1 cellular context compared by ENCODE assay signal in the genomic region with DNA sequence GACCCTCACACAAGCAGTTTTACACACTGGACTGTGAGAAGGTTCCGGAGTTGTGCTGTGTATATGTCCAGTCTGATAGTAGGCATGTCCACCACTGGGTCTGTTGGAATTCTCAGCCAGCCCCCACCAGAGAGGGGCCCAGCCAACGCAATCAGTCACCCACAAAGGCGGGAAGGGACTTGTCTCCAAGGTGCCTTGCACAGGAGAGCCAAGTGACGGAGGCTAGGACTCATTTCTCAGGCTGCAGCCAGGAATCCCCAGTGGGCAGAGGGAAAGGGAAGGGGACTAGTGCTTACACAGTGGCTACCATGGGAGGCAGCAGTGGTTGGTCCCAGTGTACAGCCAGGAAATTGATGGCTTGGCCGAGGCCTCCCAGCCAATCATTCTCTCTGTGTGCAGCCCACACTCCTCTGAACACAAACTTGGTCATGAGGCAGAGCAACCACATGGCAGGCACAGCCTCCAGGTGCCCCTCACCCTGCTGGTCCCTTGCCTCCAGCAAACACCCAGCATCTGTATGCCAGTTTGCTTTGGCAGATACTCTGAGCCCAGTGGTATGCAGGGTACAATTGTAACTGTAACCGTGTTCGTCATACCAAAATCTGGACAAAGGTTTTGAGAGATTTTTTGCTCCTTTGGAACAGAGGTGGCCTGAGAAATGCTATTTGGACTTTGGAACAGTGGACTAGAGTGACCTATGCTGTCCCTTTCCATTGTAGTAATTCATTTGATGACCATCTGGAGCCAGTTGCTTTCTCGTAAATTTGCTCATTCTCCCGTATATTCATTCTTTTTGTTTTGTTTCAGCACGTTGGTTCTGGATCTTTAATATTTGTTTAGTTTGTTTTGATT.
TF ChIP-seq lines count a peak whose summit lies in the region.

No MANE protein-coding gene starts in this region.

TF ChIP-seq in HepG2, 621 proteins besides CTCF, POLR2A, EP300 and RAD21 (continued from another document and continues in another):
- TF ChIP-seq, protein P1, sequence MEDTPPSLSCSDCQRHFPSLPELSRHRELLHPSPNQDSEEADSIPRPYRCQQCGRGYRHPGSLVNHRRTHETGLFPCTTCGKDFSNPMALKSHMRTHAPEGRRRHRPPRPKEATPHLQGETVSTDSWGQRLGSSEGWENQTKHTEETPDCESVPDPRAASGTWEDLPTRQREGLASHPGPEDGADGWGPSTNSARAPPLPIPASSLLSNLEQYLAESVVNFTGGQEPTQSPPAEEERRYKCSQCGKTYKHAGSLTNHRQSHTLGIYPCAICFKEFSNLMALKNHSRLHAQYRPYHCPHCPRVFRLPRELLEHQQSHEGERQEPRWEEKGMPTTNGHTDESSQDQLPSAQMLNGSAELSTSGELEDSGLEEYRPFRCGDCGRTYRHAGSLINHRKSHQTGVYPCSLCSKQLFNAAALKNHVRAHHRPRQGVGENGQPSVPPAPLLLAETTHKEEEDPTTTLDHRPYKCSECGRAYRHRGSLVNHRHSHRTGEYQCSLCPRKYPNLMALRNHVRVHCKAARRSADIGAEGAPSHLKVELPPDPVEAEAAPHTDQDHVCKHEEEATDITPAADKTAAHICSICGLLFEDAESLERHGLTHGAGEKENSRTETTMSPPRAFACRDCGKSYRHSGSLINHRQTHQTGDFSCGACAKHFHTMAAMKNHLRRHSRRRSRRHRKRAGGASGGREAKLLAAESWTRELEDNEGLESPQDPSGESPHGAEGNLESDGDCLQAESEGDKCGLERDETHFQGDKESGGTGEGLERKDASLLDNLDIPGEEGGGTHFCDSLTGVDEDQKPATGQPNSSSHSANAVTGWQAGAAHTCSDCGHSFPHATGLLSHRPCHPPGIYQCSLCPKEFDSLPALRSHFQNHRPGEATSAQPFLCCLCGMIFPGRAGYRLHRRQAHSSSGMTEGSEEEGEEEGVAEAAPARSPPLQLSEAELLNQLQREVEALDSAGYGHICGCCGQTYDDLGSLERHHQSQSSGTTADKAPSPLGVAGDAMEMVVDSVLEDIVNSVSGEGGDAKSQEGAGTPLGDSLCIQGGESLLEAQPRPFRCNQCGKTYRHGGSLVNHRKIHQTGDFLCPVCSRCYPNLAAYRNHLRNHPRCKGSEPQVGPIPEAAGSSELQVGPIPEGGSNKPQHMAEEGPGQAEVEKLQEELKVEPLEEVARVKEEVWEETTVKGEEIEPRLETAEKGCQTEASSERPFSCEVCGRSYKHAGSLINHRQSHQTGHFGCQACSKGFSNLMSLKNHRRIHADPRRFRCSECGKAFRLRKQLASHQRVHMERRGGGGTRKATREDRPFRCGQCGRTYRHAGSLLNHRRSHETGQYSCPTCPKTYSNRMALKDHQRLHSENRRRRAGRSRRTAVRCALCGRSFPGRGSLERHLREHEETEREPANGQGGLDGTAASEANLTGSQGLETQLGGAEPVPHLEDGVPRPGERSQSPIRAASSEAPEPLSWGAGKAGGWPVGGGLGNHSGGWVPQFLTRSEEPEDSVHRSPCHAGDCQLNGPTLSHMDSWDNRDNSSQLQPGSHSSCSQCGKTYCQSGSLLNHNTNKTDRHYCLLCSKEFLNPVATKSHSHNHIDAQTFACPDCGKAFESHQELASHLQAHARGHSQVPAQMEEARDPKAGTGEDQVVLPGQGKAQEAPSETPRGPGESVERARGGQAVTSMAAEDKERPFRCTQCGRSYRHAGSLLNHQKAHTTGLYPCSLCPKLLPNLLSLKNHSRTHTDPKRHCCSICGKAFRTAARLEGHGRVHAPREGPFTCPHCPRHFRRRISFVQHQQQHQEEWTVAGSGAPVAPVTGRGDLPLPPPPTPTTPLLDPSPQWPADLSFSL (CRISPR knock-in tag; IDR thresholded peaks at IDR 0.05), result no peak
- TF ChIP-seq, protein P2, sequence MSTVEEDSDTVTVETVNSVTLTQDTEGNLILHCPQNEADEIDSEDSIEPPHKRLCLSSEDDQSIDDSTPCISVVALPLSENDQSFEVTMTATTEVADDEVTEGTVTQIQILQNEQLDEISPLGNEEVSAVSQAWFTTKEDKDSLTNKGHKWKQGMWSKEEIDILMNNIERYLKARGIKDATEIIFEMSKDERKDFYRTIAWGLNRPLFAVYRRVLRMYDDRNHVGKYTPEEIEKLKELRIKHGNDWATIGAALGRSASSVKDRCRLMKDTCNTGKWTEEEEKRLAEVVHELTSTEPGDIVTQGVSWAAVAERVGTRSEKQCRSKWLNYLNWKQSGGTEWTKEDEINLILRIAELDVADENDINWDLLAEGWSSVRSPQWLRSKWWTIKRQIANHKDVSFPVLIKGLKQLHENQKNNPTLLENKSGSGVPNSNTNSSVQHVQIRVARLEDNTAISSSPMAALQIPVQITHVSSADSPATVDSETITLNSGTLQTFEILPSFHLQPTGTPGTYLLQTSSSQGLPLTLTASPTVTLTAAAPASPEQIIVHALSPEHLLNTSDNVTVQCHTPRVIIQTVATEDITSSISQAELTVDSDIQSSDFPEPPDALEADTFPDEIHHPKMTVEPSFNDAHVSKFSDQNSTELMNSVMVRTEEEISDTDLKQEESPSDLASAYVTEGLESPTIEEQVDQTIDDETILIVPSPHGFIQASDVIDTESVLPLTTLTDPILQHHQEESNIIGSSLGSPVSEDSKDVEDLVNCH (CRISPR knock-in tag; IDR thresholded peaks at IDR 0.05), result no peak
- TF ChIP-seq, protein P3, sequence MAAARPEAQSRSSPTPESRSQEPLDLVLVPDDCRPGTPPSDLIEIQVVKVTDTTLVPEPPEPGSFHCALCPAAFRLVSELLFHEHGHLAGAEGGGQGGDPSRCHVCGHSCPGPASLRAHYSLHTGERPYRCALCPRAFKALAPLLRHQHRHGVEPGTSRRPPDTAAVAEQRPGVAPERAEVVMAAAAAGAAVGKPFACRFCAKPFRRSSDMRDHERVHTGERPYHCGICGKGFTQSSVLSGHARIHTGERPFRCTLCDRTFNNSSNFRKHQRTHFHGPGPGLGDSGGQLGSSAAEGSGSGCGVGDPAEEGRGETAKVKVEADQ (CRISPR knock-in tag; IDR thresholded peaks at IDR 0.05; ENCODE audit: borderline replicate concordance), result no peak
- TF ChIP-seq SMARCE1 (IDR thresholded peaks at IDR 0.05; ENCODE audit: borderline replicate concordance), result no peak
- TF ChIP-seq ZNF816 (CRISPR knock-in tag; IDR thresholded peaks at IDR 0.05; ENCODE audit: borderline replicate concordance), result 0 out of 2 replicates have a peak, but pooled peaks have one; percentile 0
- no peak for TF ChIP-seq ZNF775 (CRISPR knock-in tag; IDR thresholded peaks at IDR 0.05; ENCODE audit: borderline replicate concordance)
- TF ChIP-seq NCOA1 (CRISPR knock-in tag; IDR thresholded peaks at IDR 0.05), result no peak
- peak; percentile 67; the same call in 1 of the 2 replicates for TF ChIP-seq IRX3 (CRISPR knock-in tag; IDR thresholded peaks at IDR 0.05; ENCODE audit: borderline replicate concordance, low read depth)
- TF ChIP-seq ZNF136 (CRISPR knock-in tag; IDR thresholded peaks at IDR 0.05; ENCODE audit: low read depth), result no peak
- no peak for TF ChIP-seq ZNF703 (CRISPR knock-in tag; IDR thresholded peaks at IDR 0.05; ENCODE audit: borderline replicate concordance)
- no peak for TF ChIP-seq ZNF326 (CRISPR knock-in tag; IDR thresholded peaks at IDR 0.05; ENCODE audit: borderline replicate concordance)
- TF ChIP-seq HNRNPK (IDR thresholded peaks at IDR 0.05; ENCODE audit: low read depth, low read length, poor library complexity, severe bottlenecking), result no peak
- TF ChIP-seq NFKB2 (CRISPR knock-in tag; IDR thresholded peaks at IDR 0.05; ENCODE audit: borderline replicate concordance), result no peak
- TF ChIP-seq ZNF607 (CRISPR knock-in tag; IDR thresholded peaks at IDR 0.05; ENCODE audit: borderline replicate concordance), result no peak; the same call in 1 of the 2 replicates
- no peak for TF ChIP-seq ZNF44 (CRISPR knock-in tag; IDR thresholded peaks at IDR 0.05)
- peak; percentile 74 for TF ChIP-seq ZNF501 (CRISPR knock-in tag; IDR thresholded peaks at IDR 0.05)
- no peak for TF ChIP-seq HNRNPUL1 (IDR thresholded peaks at IDR 0.05; ENCODE audit: low read depth, low read length)
- TF ChIP-seq, protein P4, sequence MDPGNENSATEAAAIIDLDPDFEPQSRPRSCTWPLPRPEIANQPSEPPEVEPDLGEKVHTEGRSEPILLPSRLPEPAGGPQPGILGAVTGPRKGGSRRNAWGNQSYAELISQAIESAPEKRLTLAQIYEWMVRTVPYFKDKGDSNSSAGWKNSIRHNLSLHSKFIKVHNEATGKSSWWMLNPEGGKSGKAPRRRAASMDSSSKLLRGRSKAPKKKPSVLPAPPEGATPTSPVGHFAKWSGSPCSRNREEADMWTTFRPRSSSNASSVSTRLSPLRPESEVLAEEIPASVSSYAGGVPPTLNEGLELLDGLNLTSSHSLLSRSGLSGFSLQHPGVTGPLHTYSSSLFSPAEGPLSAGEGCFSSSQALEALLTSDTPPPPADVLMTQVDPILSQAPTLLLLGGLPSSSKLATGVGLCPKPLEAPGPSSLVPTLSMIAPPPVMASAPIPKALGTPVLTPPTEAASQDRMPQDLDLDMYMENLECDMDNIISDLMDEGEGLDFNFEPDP (CRISPR knock-in tag; conservative IDR thresholded peaks at IDR 0.05), result no peak
- no peak for TF ChIP-seq NFIB (CRISPR knock-in tag; IDR thresholded peaks at IDR 0.05; ENCODE audit: borderline replicate concordance)
- TF ChIP-seq, protein P5, sequence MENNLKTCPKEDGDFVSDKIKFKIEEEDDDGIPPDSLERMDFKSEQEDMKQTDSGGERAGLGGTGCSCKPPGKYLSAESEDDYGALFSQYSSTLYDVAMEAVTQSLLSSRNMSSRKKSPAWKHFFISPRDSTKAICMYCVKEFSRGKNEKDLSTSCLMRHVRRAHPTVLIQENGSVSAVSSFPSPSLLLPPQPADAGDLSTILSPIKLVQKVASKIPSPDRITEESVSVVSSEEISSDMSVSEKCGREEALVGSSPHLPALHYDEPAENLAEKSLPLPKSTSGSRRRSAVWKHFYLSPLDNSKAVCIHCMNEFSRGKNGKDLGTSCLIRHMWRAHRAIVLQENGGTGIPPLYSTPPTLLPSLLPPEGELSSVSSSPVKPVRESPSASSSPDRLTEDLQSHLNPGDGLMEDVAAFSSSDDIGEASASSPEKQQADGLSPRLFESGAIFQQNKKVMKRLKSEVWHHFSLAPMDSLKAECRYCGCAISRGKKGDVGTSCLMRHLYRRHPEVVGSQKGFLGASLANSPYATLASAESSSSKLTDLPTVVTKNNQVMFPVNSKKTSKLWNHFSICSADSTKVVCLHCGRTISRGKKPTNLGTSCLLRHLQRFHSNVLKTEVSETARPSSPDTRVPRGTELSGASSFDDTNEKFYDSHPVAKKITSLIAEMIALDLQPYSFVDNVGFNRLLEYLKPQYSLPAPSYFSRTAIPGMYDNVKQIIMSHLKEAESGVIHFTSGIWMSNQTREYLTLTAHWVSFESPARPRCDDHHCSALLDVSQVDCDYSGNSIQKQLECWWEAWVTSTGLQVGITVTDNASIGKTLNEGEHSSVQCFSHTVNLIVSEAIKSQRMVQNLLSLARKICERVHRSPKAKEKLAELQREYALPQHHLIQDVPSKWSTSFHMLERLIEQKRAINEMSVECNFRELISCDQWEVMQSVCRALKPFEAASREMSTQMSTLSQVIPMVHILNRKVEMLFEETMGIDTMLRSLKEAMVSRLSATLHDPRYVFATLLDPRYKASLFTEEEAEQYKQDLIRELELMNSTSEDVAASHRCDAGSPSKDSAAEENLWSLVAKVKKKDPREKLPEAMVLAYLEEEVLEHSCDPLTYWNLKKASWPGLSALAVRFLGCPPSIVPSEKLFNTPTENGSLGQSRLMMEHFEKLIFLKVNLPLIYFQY (CRISPR knock-in tag; IDR thresholded peaks at IDR 0.05; ENCODE audit: borderline replicate concordance), result peak; percentile 63; the same call in 1 of the 2 replicates
- TF ChIP-seq ZFP36L2 (CRISPR knock-in tag; IDR thresholded peaks at IDR 0.05), result no peak; the same call in 1 of the 2 replicates
- TF ChIP-seq, protein P6, sequence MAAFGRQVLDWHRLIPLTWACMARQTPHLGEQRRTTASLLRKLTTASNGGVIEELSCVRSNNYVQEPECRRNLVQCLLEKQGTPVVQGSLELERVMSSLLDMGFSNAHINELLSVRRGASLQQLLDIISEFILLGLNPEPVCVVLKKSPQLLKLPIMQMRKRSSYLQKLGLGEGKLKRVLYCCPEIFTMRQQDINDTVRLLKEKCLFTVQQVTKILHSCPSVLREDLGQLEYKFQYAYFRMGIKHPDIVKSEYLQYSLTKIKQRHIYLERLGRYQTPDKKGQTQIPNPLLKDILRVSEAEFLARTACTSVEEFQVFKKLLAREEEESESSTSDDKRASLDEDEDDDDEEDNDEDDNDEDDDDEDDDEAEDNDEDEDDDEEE (CRISPR knock-in tag; IDR thresholded peaks at IDR 0.05), result no peak
- TF ChIP-seq, protein P7, sequence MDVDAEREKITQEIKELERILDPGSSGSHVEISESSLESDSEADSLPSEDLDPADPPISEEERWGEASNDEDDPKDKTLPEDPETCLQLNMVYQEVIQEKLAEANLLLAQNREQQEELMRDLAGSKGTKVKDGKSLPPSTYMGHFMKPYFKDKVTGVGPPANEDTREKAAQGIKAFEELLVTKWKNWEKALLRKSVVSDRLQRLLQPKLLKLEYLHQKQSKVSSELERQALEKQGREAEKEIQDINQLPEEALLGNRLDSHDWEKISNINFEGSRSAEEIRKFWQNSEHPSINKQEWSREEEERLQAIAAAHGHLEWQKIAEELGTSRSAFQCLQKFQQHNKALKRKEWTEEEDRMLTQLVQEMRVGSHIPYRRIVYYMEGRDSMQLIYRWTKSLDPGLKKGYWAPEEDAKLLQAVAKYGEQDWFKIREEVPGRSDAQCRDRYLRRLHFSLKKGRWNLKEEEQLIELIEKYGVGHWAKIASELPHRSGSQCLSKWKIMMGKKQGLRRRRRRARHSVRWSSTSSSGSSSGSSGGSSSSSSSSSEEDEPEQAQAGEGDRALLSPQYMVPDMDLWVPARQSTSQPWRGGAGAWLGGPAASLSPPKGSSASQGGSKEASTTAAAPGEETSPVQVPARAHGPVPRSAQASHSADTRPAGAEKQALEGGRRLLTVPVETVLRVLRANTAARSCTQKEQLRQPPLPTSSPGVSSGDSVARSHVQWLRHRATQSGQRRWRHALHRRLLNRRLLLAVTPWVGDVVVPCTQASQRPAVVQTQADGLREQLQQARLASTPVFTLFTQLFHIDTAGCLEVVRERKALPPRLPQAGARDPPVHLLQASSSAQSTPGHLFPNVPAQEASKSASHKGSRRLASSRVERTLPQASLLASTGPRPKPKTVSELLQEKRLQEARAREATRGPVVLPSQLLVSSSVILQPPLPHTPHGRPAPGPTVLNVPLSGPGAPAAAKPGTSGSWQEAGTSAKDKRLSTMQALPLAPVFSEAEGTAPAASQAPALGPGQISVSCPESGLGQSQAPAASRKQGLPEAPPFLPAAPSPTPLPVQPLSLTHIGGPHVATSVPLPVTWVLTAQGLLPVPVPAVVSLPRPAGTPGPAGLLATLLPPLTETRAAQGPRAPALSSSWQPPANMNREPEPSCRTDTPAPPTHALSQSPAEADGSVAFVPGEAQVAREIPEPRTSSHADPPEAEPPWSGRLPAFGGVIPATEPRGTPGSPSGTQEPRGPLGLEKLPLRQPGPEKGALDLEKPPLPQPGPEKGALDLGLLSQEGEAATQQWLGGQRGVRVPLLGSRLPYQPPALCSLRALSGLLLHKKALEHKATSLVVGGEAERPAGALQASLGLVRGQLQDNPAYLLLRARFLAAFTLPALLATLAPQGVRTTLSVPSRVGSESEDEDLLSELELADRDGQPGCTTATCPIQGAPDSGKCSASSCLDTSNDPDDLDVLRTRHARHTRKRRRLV (CRISPR knock-in tag; IDR thresholded peaks at IDR 0.05), result no peak
- peak; percentile 93; the same call in 1 of the 2 replicates for TF ChIP-seq CBX5 (CRISPR knock-in tag; IDR thresholded peaks at IDR 0.05; ENCODE audit: borderline replicate concordance)
- no peak for TF ChIP-seq NFIC (IDR thresholded peaks at IDR 0.05; ENCODE audit: low read length)
- peak; percentile 31 for TF ChIP-seq PHF5A (CRISPR knock-in tag; IDR thresholded peaks at IDR 0.05; ENCODE audit: low read depth, unreplicated experiment)
- TF ChIP-seq GATAD2A (CRISPR knock-in tag; IDR thresholded peaks at IDR 0.05), result peak; percentile 89
- TF ChIP-seq YEATS4 (CRISPR knock-in tag; IDR thresholded peaks at IDR 0.05; ENCODE audit: borderline replicate concordance), result peak; percentile 88
- TF ChIP-seq ZSCAN31 (CRISPR knock-in tag; IDR thresholded peaks at IDR 0.05; ENCODE audit: low read depth), result no peak; the same call in 1 of the 2 replicates
- TF ChIP-seq PHF21A (CRISPR knock-in tag; IDR thresholded peaks at IDR 0.05), result no peak
- TF ChIP-seq NKX3-1 (CRISPR knock-in tag; IDR thresholded peaks at IDR 0.05), result no peak
